1 cellular context compared by ENCODE assay signal in the genomic region with DNA sequence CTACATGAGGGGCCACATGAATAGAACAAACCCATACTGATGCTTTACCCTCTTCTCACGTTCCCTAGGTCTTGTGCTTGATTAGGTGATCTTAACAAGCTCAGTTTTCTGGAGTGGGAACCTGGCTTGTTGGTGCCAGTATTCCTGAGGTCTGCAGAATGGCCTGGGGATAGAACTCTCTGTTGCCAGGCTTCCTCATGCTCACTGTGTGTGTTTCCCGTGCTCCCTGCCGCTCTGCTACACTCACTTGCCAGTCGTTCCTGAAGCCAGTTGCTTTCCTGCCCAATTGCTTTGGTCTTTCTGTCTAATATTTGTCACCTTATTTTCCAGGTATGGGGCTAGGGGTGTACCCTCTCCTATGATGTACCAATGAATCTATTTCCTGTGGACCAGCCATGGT.
TF ChIP-seq lines count a peak whose summit lies in the region.

No MANE protein-coding gene starts in this region.

TF ChIP-seq in GM23338, 12 proteins besides CTCF, POLR2A, EP300 and RAD21 (continued from another document):
- TF ChIP-seq, protein P1, sequence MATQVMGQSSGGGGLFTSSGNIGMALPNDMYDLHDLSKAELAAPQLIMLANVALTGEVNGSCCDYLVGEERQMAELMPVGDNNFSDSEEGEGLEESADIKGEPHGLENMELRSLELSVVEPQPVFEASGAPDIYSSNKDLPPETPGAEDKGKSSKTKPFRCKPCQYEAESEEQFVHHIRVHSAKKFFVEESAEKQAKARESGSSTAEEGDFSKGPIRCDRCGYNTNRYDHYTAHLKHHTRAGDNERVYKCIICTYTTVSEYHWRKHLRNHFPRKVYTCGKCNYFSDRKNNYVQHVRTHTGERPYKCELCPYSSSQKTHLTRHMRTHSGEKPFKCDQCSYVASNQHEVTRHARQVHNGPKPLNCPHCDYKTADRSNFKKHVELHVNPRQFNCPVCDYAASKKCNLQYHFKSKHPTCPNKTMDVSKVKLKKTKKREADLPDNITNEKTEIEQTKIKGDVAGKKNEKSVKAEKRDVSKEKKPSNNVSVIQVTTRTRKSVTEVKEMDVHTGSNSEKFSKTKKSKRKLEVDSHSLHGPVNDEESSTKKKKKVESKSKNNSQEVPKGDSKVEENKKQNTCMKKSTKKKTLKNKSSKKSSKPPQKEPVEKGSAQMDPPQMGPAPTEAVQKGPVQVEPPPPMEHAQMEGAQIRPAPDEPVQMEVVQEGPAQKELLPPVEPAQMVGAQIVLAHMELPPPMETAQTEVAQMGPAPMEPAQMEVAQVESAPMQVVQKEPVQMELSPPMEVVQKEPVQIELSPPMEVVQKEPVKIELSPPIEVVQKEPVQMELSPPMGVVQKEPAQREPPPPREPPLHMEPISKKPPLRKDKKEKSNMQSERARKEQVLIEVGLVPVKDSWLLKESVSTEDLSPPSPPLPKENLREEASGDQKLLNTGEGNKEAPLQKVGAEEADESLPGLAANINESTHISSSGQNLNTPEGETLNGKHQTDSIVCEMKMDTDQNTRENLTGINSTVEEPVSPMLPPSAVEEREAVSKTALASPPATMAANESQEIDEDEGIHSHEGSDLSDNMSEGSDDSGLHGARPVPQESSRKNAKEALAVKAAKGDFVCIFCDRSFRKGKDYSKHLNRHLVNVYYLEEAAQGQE (IDR thresholded peaks at IDR 0.05; ENCODE audit: unreplicated experiment) = no peak
- no peak for TF ChIP-seq JUNB (IDR thresholded peaks at IDR 0.05; ENCODE audit: unreplicated experiment)
- no peak for TF ChIP-seq EZH2phosphoT487 (IDR thresholded peaks at IDR 0.05; ENCODE audit: unreplicated experiment)
- TF ChIP-seq ZNF331 (CRISPR knock-in tag; IDR thresholded peaks at IDR 0.05; ENCODE audit: low read depth) = no peak
- no peak for TF ChIP-seq CREB1 (CRISPR knock-in tag; IDR thresholded peaks at IDR 0.05; ENCODE audit: low read depth)
- TF ChIP-seq, protein P2, sequence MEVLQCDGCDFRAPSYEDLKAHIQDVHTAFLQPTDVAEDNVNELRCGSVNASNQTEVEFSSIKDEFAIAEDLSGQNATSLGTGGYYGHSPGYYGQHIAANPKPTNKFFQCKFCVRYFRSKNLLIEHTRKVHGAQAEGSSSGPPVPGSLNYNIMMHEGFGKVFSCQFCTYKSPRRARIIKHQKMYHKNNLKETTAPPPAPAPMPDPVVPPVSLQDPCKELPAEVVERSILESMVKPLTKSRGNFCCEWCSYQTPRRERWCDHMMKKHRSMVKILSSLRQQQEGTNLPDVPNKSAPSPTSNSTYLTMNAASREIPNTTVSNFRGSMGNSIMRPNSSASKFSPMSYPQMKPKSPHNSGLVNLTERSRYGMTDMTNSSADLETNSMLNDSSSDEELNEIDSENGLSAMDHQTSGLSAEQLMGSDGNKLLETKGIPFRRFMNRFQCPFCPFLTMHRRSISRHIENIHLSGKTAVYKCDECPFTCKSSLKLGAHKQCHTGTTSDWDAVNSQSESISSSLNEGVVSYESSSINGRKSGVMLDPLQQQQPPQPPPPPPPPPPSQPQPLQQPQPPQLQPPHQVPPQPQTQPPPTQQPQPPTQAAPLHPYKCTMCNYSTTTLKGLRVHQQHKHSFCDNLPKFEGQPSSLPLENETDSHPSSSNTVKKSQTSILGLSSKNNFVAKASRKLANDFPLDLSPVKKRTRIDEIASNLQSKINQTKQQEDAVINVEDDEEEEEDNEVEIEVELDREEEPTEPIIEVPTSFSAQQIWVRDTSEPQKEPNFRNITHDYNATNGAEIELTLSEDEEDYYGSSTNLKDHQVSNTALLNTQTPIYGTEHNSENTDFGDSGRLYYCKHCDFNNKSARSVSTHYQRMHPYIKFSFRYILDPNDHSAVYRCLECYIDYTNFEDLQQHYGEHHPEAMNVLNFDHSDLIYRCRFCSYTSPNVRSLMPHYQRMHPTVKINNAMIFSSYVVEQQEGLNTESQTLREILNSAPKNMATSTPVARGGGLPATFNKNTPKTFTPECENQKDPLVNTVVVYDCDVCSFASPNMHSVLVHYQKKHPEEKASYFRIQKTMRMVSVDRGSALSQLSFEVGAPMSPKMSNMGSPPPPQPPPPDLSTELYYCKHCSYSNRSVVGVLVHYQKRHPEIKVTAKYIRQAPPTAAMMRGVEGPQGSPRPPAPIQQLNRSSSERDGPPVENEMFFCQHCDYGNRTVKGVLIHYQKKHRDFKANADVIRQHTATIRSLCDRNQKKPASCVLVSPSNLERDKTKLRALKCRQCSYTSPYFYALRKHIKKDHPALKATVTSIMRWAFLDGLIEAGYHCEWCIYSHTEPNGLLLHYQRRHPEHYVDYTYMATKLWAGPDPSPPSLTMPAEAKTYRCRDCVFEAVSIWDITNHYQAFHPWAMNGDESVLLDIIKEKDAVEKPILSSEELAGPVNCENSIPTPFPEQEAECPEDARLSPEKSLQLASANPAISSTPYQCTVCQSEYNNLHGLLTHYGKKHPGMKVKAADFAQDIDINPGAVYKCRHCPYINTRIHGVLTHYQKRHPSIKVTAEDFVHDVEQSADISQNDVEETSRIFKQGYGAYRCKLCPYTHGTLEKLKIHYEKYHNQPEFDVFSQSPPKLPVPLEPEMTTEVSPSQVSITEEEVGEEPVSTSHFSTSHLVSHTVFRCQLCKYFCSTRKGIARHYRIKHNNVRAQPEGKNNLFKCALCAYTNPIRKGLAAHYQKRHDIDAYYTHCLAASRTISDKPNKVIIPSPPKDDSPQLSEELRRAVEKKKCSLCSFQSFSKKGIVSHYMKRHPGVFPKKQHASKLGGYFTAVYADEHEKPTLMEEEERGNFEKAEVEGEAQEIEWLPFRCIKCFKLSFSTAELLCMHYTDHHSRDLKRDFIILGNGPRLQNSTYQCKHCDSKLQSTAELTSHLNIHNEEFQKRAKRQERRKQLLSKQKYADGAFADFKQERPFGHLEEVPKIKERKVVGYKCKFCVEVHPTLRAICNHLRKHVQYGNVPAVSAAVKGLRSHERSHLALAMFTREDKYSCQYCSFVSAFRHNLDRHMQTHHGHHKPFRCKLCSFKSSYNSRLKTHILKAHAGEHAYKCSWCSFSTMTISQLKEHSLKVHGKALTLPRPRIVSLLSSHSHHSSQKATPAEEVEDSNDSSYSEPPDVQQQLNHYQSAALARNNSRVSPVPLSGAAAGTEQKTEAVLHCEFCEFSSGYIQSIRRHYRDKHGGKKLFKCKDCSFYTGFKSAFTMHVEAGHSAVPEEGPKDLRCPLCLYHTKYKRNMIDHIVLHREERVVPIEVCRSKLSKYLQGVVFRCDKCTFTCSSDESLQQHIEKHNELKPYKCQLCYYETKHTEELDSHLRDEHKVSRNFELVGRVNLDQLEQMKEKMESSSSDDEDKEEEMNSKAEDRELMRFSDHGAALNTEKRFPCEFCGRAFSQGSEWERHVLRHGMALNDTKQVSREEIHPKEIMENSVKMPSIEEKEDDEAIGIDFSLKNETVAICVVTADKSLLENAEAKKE (CRISPR knock-in tag; IDR thresholded peaks at IDR 0.05) = no peak
- TF ChIP-seq POLR2AphosphoS5 (IDR thresholded peaks at IDR 0.05; ENCODE audit: low read depth) = no peak
- TF ChIP-seq ZNF114 (CRISPR knock-in tag; IDR thresholded peaks at IDR 0.05) = no peak
- no peak for TF ChIP-seq STAT1 (IDR thresholded peaks at IDR 0.05; ENCODE audit: unreplicated experiment)
- no peak for TF ChIP-seq NANOG (IDR thresholded peaks at IDR 0.05; ENCODE audit: borderline replicate concordance)
